Comparison of ENCODE assay signal across 7 cellular contexts in genomic region chr1:35939484-35939883, GRCh38.
"Had no signal": no experiment of that assay in that cellular context is flagged by ENCODE, and none has a peak within 500 bp of the region (broad histone marks: within the 10 kb centered on the region; RNA-seq: fewer than 3 reads in every experiment).

No MANE protein-coding gene starts in this region.

- ATAC-seq: GM12878 had no signal

- FAIRE-seq: GM12878, GM12891, GM12892, GM18507, GM19239 had no signal

- DNase-seq: GDM1, GF-D8 had no signal

- H3K4me3 ChIP-seq: GM12878 had no signal
